In the genomic region with DNA sequence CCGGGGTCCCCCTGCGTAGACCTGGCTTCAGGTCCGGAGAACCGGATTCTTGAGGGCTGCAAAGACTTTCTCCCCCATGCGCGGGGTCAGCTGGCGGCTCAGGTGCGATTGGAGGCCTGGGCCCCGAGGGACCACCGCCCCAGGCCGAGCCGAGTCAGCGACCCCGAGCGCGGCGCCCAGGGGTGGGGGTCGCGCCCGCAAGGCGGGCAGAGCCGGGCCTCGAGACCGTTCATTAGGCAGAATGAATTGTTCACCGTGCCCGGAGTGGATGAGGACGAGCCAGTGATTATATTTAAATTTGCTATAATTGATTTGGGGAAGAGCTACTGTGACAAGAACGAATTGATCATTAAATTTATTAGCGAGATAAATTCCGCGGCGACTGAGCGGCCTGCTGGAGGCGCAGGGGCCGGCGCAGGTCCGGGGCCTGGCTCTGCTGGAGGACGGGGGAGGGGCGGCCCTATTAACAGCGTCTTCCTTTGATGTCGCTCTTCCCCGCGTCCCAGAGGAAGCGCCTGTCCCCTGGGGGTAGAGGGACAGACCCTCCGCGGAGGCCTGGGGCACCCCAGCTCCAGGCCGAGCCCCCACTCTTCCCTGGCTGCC, we compare ENCODE assay signal across 1 cellular context.
TF ChIP-seq lines count a peak whose summit lies in the region.

No MANE protein-coding gene starts in this region.

TF ChIP-seq in GM23338, 12 proteins besides CTCF, POLR2A, EP300 and RAD21 (continued from another document):
- TF ChIP-seq, protein P1, sequence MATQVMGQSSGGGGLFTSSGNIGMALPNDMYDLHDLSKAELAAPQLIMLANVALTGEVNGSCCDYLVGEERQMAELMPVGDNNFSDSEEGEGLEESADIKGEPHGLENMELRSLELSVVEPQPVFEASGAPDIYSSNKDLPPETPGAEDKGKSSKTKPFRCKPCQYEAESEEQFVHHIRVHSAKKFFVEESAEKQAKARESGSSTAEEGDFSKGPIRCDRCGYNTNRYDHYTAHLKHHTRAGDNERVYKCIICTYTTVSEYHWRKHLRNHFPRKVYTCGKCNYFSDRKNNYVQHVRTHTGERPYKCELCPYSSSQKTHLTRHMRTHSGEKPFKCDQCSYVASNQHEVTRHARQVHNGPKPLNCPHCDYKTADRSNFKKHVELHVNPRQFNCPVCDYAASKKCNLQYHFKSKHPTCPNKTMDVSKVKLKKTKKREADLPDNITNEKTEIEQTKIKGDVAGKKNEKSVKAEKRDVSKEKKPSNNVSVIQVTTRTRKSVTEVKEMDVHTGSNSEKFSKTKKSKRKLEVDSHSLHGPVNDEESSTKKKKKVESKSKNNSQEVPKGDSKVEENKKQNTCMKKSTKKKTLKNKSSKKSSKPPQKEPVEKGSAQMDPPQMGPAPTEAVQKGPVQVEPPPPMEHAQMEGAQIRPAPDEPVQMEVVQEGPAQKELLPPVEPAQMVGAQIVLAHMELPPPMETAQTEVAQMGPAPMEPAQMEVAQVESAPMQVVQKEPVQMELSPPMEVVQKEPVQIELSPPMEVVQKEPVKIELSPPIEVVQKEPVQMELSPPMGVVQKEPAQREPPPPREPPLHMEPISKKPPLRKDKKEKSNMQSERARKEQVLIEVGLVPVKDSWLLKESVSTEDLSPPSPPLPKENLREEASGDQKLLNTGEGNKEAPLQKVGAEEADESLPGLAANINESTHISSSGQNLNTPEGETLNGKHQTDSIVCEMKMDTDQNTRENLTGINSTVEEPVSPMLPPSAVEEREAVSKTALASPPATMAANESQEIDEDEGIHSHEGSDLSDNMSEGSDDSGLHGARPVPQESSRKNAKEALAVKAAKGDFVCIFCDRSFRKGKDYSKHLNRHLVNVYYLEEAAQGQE (IDR thresholded peaks at IDR 0.05; ENCODE audit: unreplicated experiment), result no peak
